ENCODE assay signal across 8 cellular contexts in genomic region chr1:154869351-154870116, GRCh38. TPM values are rescaled to one million over a fixed set of nuclear protein-coding genes. Genes with fewer than 3 reads are reported as not detected.
DNase-seq lines count a peak whose midpoint lies in the region; TF ChIP-seq lines count a peak whose summit lies in the region.

No MANE protein-coding gene starts in this region.

- no peaks in the 10 kb centered on the region for H3K4me1 ChIP-seq in CD8-positive, alpha-beta memory T cell (ENCODE audit: insufficient read depth, low read length)
- H3K4me1 ChIP-seq in endocrine pancreas (ENCODE audit: control insufficient read depth, insufficient read depth, low read length): no peaks in the 10 kb centered on the region
- peaks cover 34% of the 10 kb centered on the region for H3K4me1 ChIP-seq in neural progenitor cell

- peaks cover 13% of the 10 kb centered on the region for H3K27me3 ChIP-seq in CD8-positive, alpha-beta memory T cell (ENCODE audit: insufficient read depth, low read length, poor library complexity, severe bottlenecking)
- H3K27me3 ChIP-seq in endocrine pancreas (ENCODE audit: control insufficient read depth, insufficient read depth, low read length) (no peaks in the 10 kb centered on the region), neural progenitor cell (no peaks in the 10 kb centered on the region)

- H3K4me3 Mint-ChIP-seq in CD8-positive, alpha-beta memory T cell: peak overlapping the region in 4 of 7 donors; percentile 28 to 73 (median 58)
- peak overlapping the region; percentile 88 for H3K4me3 Mint-ChIP-seq in neural progenitor cell

- H3K9me3 Mint-ChIP-seq in CD8-positive, alpha-beta memory T cell: no peaks in the 10 kb centered on the region
- no peaks in the 10 kb centered on the region for H3K9me3 Mint-ChIP-seq in neural progenitor cell

- H3K4me3 ChIP-seq in CD8-positive, alpha-beta memory T cell (ENCODE audit: low read length): no peak overlapping the region
- H3K4me3 ChIP-seq in endocrine pancreas (ENCODE audit: control insufficient read depth, insufficient read depth, low read length) (peak overlapping the region; percentile 4), neural progenitor cell (peak overlapping the region; percentile 44)

- H3K27me3 Mint-ChIP-seq in CD8-positive, alpha-beta memory T cell: peaks cover 30 to 69% of the 10 kb centered on the region in 2 donors
- peaks cover 7% of the 10 kb centered on the region for H3K27me3 Mint-ChIP-seq in neural progenitor cell (ENCODE audit: insufficient read depth, low read depth)

- H3K9ac ChIP-seq in endocrine pancreas (ENCODE audit: control insufficient read depth, insufficient read depth, low read length) (no peak overlapping the region), neural progenitor cell (no peak overlapping the region)

- no peaks in the 10 kb centered on the region for H3K36me3 ChIP-seq in CD8-positive, alpha-beta memory T cell (ENCODE audit: insufficient read depth, low read length)
- H3K36me3 ChIP-seq in endocrine pancreas (ENCODE audit: control insufficient read depth, insufficient read depth, low read length) (no peaks in the 10 kb centered on the region), neural progenitor cell (no peaks in the 10 kb centered on the region)

- no peaks in the 10 kb centered on the region for H3K79me2 ChIP-seq in neural progenitor cell (ENCODE audit: low read depth)

- H2AFZ ChIP-seq in neural progenitor cell (replicated peaks): no peak overlapping the region

- H4K20me1 ChIP-seq in neural progenitor cell (ENCODE audit: low read depth): peaks cover 21% of the 10 kb centered on the region

- peak overlapping the region in 1 of 8 donors; percentile 43 for H3K27ac Mint-ChIP-seq in CD8-positive, alpha-beta memory T cell
- H3K27ac Mint-ChIP-seq in neural progenitor cell: peak overlapping the region; percentile 92

- CTCF ChIA-PET in CD8-positive, alpha-beta memory T cell (lab: Charles Lee): interaction anchor here (1.1 to 1.9 kb wide), 4 partner anchors 9 to 216 kb away, joined by 3 to 5 read pairs (median 4); no protein-coding TSS in a partner anchor
- CTCF ChIA-PET in HEK293T (lab: Yijun Ruan, JAX): interaction anchor here (0.6 to 1.5 kb wide), 6 partner anchors 9 to 390 kb away, joined by 3 to 5 read pairs (median 4); no protein-coding TSS in a partner anchor

- TF ChIP-seq CTCF in neural progenitor cell (IDR thresholded peaks at IDR 0.05): no peak

- H3F3A ChIP-seq in neural progenitor cell (ENCODE audit: low read depth): peaks cover 15% of the 10 kb centered on the region

- H3K4me1 Mint-ChIP-seq in CD8-positive, alpha-beta memory T cell: peaks cover 13 to 29% (median 19%) of the 10 kb centered on the region in 3 donors
- peaks cover 50% of the 10 kb centered on the region for H3K4me1 Mint-ChIP-seq in neural progenitor cell

- no peak for DNase-seq in CD8-positive, alpha-beta memory T cell
- DNase-seq in NCI-H1105 (lab: John Stamatoyannopoulos, UW): peak; percentile 57
- DNase-seq in neural progenitor cell (ENCODE audit: low spot score): peak; percentile 41
- DNase-seq in HCEC 1CT: no peak
- no peak for DNase-seq in epidermal melanocyte (ENCODE audit: insufficient read length, low spot score)
- DNase-seq in HEK293T (ENCODE audit: extremely low spot score): no peak
- DNase-seq in NCI-H128 (lab: John Stamatoyannopoulos, UW; ENCODE audit: unreplicated experiment): no peak

- no peak overlapping the region for H3K27ac ChIP-seq in CD8-positive, alpha-beta memory T cell (ENCODE audit: low read depth, low read length)
- no peak overlapping the region for H3K27ac ChIP-seq in neural progenitor cell

- H3K9me3 ChIP-seq in CD8-positive, alpha-beta memory T cell (ENCODE audit: low read length): no peaks in the 10 kb centered on the region
- no peaks in the 10 kb centered on the region for H3K9me3 ChIP-seq in endocrine pancreas (ENCODE audit: control insufficient read depth, low read length)
- H3K9me3 ChIP-seq in neural progenitor cell (ENCODE audit: low read depth): no peaks in the 10 kb centered on the region

- POLR2A ChIA-PET in CD8-positive, alpha-beta memory T cell (lab: Charles Lee): interaction anchor here (0.5 kb wide), 1 partner anchor 204 kb away, joined by 3 read pairs; no protein-coding TSS in a partner anchor
- POLR2A ChIA-PET in HEK293T (lab: Yijun Ruan, JAX): interaction anchor here (0.7 to 1.4 kb wide), 7 partner anchors 9 to 535 kb away, joined by 3 to 5 read pairs (median 3); partner anchors contain the start of gene PMVK

- no peaks in the 10 kb centered on the region for H3K36me3 Mint-ChIP-seq in CD8-positive, alpha-beta memory T cell
- no peaks in the 10 kb centered on the region for H3K36me3 Mint-ChIP-seq in neural progenitor cell

- H3K4me2 ChIP-seq in neural progenitor cell: peak overlapping the region; percentile 82

TF ChIP-seq in HEK293T, 16 proteins besides CTCF, POLR2A, EP300 and RAD21:
- no peak for TF ChIP-seq FOXK2 (IDR thresholded peaks at IDR 0.05)
- no peak for TF ChIP-seq HDGF (IDR thresholded peaks at IDR 0.05; ENCODE audit: borderline replicate concordance)
- no peak for TF ChIP-seq CTBP1 (IDR thresholded peaks at IDR 0.05; ENCODE audit: borderline replicate concordance)
- TF ChIP-seq BHLHE40 (IDR thresholded peaks at IDR 0.05; ENCODE audit: borderline replicate concordance): no peak
- no peak for TF ChIP-seq SP1 (IDR thresholded peaks at IDR 0.05)
- TF ChIP-seq TARDBP (IDR thresholded peaks at IDR 0.05): no peak
- no peak for TF ChIP-seq SUZ12 (IDR thresholded peaks at IDR 0.05)
- TF ChIP-seq PKNOX1 (IDR thresholded peaks at IDR 0.05): no peak
- no peak for TF ChIP-seq L3MBTL2 (conservative IDR thresholded peaks at IDR 0.05)
- no peak for TF ChIP-seq ZNF384 (IDR thresholded peaks at IDR 0.05)

RNA-seq across cellular contexts. Expression of gene KCNN3, which starts 0.5 kb away (rescaled TPM):
- under 1 TPM; 0.18 to 0.22 TPM for total RNA-seq in CD8-positive, alpha-beta memory T cell
- not detected for polyA plus RNA-seq in CD8-positive, alpha-beta memory T cell
- 4.3 and 4.7 TPM in 2 replicates for total RNA-seq in neural progenitor cell (ENCODE audit: low replicate concordance)

Comparison
In these comparisons a context has a peak if more than half of its experiments do, and no peak if none do; other contexts are left out.
1. DNase-seq: peak in NCI-H1105 (single experiment) and neural progenitor cell (single experiment); none in CD8-positive, alpha-beta memory T cell (0 of 5), HCEC 1CT (single experiment), epidermal melanocyte (single experiment), HEK293T (single experiment) and NCI-H128 (single experiment).